ENCODE assay signal across 12 cellular contexts in genomic region chr9:127959841-127960409, GRCh38. TPM values are rescaled to one million over a fixed set of nuclear protein-coding genes. Genes with fewer than 3 reads are reported as not detected.
DNase-seq lines count a peak whose midpoint lies in the region; ATAC-seq and TF ChIP-seq lines count a peak whose summit lies in the region.
"Had no signal": no experiment of that assay in that cellular context is flagged by ENCODE, and none has a peak within 500 bp of the region (broad histone marks: within the 10 kb centered on the region; RNA-seq: fewer than 3 reads in every experiment).

No MANE protein-coding gene starts in this region.

- POLR2A ChIA-PET in Panc1 (lab: Charles Lee) (no interaction called here), HEK293T (lab: Yijun Ruan, JAX) (no interaction called here)

- TF ChIP-seq CTCF in Panc1 (IDR thresholded peaks at IDR 0.05) (no peak), progenitor cell of endocrine pancreas (IDR thresholded peaks at IDR 0.05; ENCODE audit: unreplicated experiment) (no peak)

- in situ Hi-C loops in Panc1 (cut with HindIII; ENCODE audit: low pct_unique_long_range_greater_than_20kb, low sequenced_read_pairs) = no loop called here

- no peaks in the 10 kb centered on the region for H3K9me3 ChIP-seq in CD4-positive, CD25-positive, alpha-beta regulatory T cell (ENCODE audit: control insufficient read depth in 2 of 2, low read length in 2 of 2)
- no peaks in the 10 kb centered on the region for H3K9me3 ChIP-seq in Panc1 (ENCODE audit: control insufficient read depth, insufficient read depth, low read depth, low read length)
- no peaks in the 10 kb centered on the region for H3K9me3 ChIP-seq in effector memory CD4-positive, alpha-beta T cell (ENCODE audit: control insufficient read depth, low read length)
- H3K9me3 ChIP-seq: thoracic aorta had no signal

- no peak for ATAC-seq in CD4-positive, CD25-positive, alpha-beta regulatory T cell (ENCODE audit: low read depth in 2 of 2)
- ATAC-seq in Panc1 (no peak), HG03045 (IDR thresholded peaks at IDR 0.05; ENCODE audit: unreplicated experiment) (no peak)

- peak overlapping the region; percentile 52 for H3K4me3 ChIP-seq in CD4-positive, CD25-positive, alpha-beta regulatory T cell (ENCODE audit: low read depth, low read length)
- no peak overlapping the region for H3K4me3 ChIP-seq in Panc1 (ENCODE audit: low read depth in 2 of 2, low read length in 2 of 2)
- H3K4me3 ChIP-seq in effector memory CD4-positive, alpha-beta T cell (ENCODE audit: insufficient read depth, low read depth, low read length, poor library complexity, severe bottlenecking) = no peak overlapping the region
- H3K4me3 ChIP-seq: thoracic aorta had no signal

- CTCF ChIA-PET in Panc1 (lab: Charles Lee) (no interaction called here), HEK293T (lab: Yijun Ruan, JAX) (interaction anchor here (2.7 kb wide), 1 partner anchor 17 kb away, joined by 10 read pairs; no protein-coding TSS in a partner anchor)

- peak overlapping the region; percentile 60 to 98 (median 97) for H3K27ac Mint-ChIP-seq in CD4-positive, CD25-positive, alpha-beta regulatory T cell
- H3K27ac Mint-ChIP-seq in progenitor cell of endocrine pancreas = peak overlapping the region; percentile 18

- H3K27ac ChIP-seq in CD4-positive, CD25-positive, alpha-beta regulatory T cell (ENCODE audit: insufficient read depth, low read length, poor library complexity, severe bottlenecking) = peak overlapping the region; percentile 67
- H3K27ac ChIP-seq in Panc1 (ENCODE audit: low read length) = peak overlapping the region; percentile 88
- peak overlapping the region; percentile 58 for H3K27ac ChIP-seq in effector memory CD4-positive, alpha-beta T cell (ENCODE audit: insufficient read depth, low read length, poor library complexity, severe bottlenecking)
- H3K27ac ChIP-seq: thoracic aorta had no signal

- H3K27me3 ChIP-seq in CD4-positive, CD25-positive, alpha-beta regulatory T cell (ENCODE audit: control insufficient read depth, insufficient read depth, low read length) = no peaks in the 10 kb centered on the region
- H3K27me3 ChIP-seq in Panc1 (ENCODE audit: control insufficient read depth, insufficient read depth, low read length) = no peaks in the 10 kb centered on the region
- H3K27me3 ChIP-seq in effector memory CD4-positive, alpha-beta T cell (replicated peaks; ENCODE audit: control insufficient read depth, insufficient read depth, low read length, poor library complexity, severe bottlenecking) = no peaks in the 10 kb centered on the region

- peaks cover 30% of the 10 kb centered on the region for H3K36me3 ChIP-seq in CD4-positive, CD25-positive, alpha-beta regulatory T cell (ENCODE audit: control insufficient read depth, insufficient read depth, low read length)
- H3K36me3 ChIP-seq in Panc1 (ENCODE audit: control insufficient read depth, insufficient read depth, low read length) = no peaks in the 10 kb centered on the region
- H3K36me3 ChIP-seq in effector memory CD4-positive, alpha-beta T cell (ENCODE audit: control insufficient read depth, insufficient read depth, low read length) = peaks cover 18% of the 10 kb centered on the region
- H3K36me3 ChIP-seq: thoracic aorta had no signal

- peaks cover 100% of the 10 kb centered on the region for H3K4me1 ChIP-seq in CD4-positive, CD25-positive, alpha-beta regulatory T cell (ENCODE audit: control insufficient read depth, insufficient read depth, low read length, poor library complexity, severe bottlenecking)
- peaks cover 86% of the 10 kb centered on the region for H3K4me1 ChIP-seq in Panc1 (ENCODE audit: control insufficient read depth, insufficient read depth, low read length)
- peaks cover 85% of the 10 kb centered on the region for H3K4me1 ChIP-seq in effector memory CD4-positive, alpha-beta T cell (ENCODE audit: control insufficient read depth, insufficient read depth, low read length, poor library complexity, severe bottlenecking)

- H3K27me3 Mint-ChIP-seq in CD4-positive, CD25-positive, alpha-beta regulatory T cell = no peaks in the 10 kb centered on the region
- no peaks in the 10 kb centered on the region for H3K27me3 Mint-ChIP-seq in progenitor cell of endocrine pancreas

- H3K4me3 Mint-ChIP-seq in CD4-positive, CD25-positive, alpha-beta regulatory T cell = peak overlapping the region; percentile 40 to 95 (median 67)
- H3K4me3 Mint-ChIP-seq in progenitor cell of endocrine pancreas (ENCODE audit: low read depth) = no peak overlapping the region

- no peak for DNase-seq in CD4-positive, CD25-positive, alpha-beta regulatory T cell
- DNase-seq in Panc1 (ENCODE audit: low read depth, low spot score) (no peak), progenitor cell of endocrine pancreas (ENCODE audit: low spot score, unreplicated experiment) (no peak), T-helper 9 cell (no peak), HEK293T (ENCODE audit: extremely low spot score) (no peak), NCI-H526 treated with DMSO at 0.1 percent for 48 hours (lab: John Stamatoyannopoulos, UW) (no peak)
- no peak for DNase-seq in effector memory CD4-positive, alpha-beta T cell
- DNase-seq: activated effector memory CD4-positive, alpha-beta T cell treated with Interleukin-2 at 50 U/mL for 16 hours; left colon; stimulated activated CD4-positive, alpha-beta T cell treated with anti-CD3 and anti-CD28 coated beads, Interleukin-15, amount 100 ng/mL, for 24 hours had no signal

- no peaks in the 10 kb centered on the region for H3K9me3 Mint-ChIP-seq in CD4-positive, CD25-positive, alpha-beta regulatory T cell
- peaks cover 2% of the 10 kb centered on the region for H3K9me3 Mint-ChIP-seq in progenitor cell of endocrine pancreas (ENCODE audit: low read depth)

- H3K36me3 Mint-ChIP-seq in CD4-positive, CD25-positive, alpha-beta regulatory T cell = peaks cover 42% of the 10 kb centered on the region
- peaks cover 5% of the 10 kb centered on the region for H3K36me3 Mint-ChIP-seq in progenitor cell of endocrine pancreas (ENCODE audit: insufficient read depth)

- BruUV-seq in Panc1 (replicated peaks; lab: Mats Ljungman, UMichigan) = no TSS peak

- H3K4me1 Mint-ChIP-seq in CD4-positive, CD25-positive, alpha-beta regulatory T cell = peaks cover 41 to 100% (median 75%) of the 10 kb centered on the region in 4 donors
- H3K4me1 Mint-ChIP-seq in progenitor cell of endocrine pancreas (ENCODE audit: low read depth) = peaks cover 19% of the 10 kb centered on the region

- intact Hi-C loops in Panc1 (cut with micrococcal nuclease; ENCODE audit: unreplicated experiment) = no loop called here

TF ChIP-seq in HEK293T, 16 proteins besides CTCF, POLR2A, EP300 and RAD21:
- TF ChIP-seq SP1 (IDR thresholded peaks at IDR 0.05) (no peak), FOXM1 (IDR thresholded peaks at IDR 0.05; ENCODE audit: borderline replicate concordance) (no peak), L3MBTL2 (conservative IDR thresholded peaks at IDR 0.05) (no peak), CTBP1 (IDR thresholded peaks at IDR 0.05; ENCODE audit: borderline replicate concordance) (no peak), NFRKB (IDR thresholded peaks at IDR 0.05) (no peak)
- TF ChIP-seq, protein P1, sequence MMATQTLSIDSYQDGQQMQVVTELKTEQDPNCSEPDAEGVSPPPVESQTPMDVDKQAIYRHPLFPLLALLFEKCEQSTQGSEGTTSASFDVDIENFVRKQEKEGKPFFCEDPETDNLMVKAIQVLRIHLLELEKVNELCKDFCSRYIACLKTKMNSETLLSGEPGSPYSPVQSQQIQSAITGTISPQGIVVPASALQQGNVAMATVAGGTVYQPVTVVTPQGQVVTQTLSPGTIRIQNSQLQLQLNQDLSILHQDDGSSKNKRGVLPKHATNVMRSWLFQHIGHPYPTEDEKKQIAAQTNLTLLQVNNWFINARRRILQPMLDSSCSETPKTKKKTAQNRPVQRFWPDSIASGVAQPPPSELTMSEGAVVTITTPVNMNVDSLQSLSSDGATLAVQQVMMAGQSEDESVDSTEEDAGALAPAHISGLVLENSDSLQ (IDR thresholded peaks at IDR 0.05) = no peak

RNA-seq across cellular contexts. Expression of gene EEIG1, which starts 20.9 kb away (rescaled TPM):
- 402 TPM for total RNA-seq in CD4-positive, CD25-positive, alpha-beta regulatory T cell
- 100 to 1,000 TPM; 140 to 190 (median 177) TPM for polyA plus RNA-seq in CD4-positive, CD25-positive, alpha-beta regulatory T cell
- total RNA-seq in Panc1 (2021; ENCODE audit: unreplicated experiment) (361 TPM), progenitor cell of endocrine pancreas (48.2 and 54.1 TPM in 2 replicates)
- 215 TPM for polyA plus RNA-seq in Panc1 (2012; ENCODE audit: insufficient read length)

RNA-seq across cellular contexts. Expression of gene DPM2, which starts 22.3 kb away (rescaled TPM):
- total RNA-seq in CD4-positive, CD25-positive, alpha-beta regulatory T cell = 35.7 TPM
- 10 to 100 TPM; 27.5 to 30.6 (median 29.7) TPM for polyA plus RNA-seq in CD4-positive, CD25-positive, alpha-beta regulatory T cell
- total RNA-seq in Panc1 (2021; ENCODE audit: unreplicated experiment) (58.7 TPM), progenitor cell of endocrine pancreas (34.0 and 37.7 TPM in 2 replicates)
- 51.1 TPM for polyA plus RNA-seq in Panc1 (2012; ENCODE audit: insufficient read length)

RNA-seq across cellular contexts. Expression of gene PIP5KL1, which starts 29.3 kb away (rescaled TPM):
- 3.3 TPM for total RNA-seq in CD4-positive, CD25-positive, alpha-beta regulatory T cell
- polyA plus RNA-seq in CD4-positive, CD25-positive, alpha-beta regulatory T cell = 1 to 10 TPM in 1 of 4 donors, under 1 TPM in 2, not detected in 1; 0.22 to 1.1 (median 0.81) TPM
- total RNA-seq in Panc1 (2021; ENCODE audit: unreplicated experiment) (7.8 TPM), progenitor cell of endocrine pancreas (3.4 and 3.6 TPM in 2 replicates)
- polyA plus RNA-seq in Panc1 (2012; ENCODE audit: insufficient read length) = 10.9 TPM

RNA-seq across cellular contexts. Expression of gene ST6GALNAC4, which starts 43.1 kb away (rescaled TPM):
- 31.6 TPM for total RNA-seq in CD4-positive, CD25-positive, alpha-beta regulatory T cell
- 10 to 100 TPM; 23.1 to 23.8 (median 23.7) TPM for polyA plus RNA-seq in CD4-positive, CD25-positive, alpha-beta regulatory T cell
- total RNA-seq in Panc1 (2021; ENCODE audit: unreplicated experiment) = 38.0 TPM
- polyA plus RNA-seq in Panc1 (2012; ENCODE audit: insufficient read length) = 69.5 TPM
- total RNA-seq in progenitor cell of endocrine pancreas = 7.0 and 7.7 TPM in 2 replicates
